9 cellular contexts compared by ENCODE assay signal in genomic region chr1:202952818-202953217, GRCh38. TPM values are rescaled to one million over a fixed set of nuclear protein-coding genes. Genes with fewer than 3 reads are reported as not detected.
DNase-seq lines count a peak whose midpoint lies in the region; ATAC-seq and TF ChIP-seq lines count a peak whose summit lies in the region.
"Had no signal": no experiment of that assay in that cellular context is flagged by ENCODE, and none has a peak within 500 bp of the region (broad histone marks: within the 10 kb centered on the region; RNA-seq: fewer than 3 reads in every experiment).

No MANE protein-coding gene starts in this region.

- intact Hi-C loops in natural killer cell (cut with micrococcal nuclease): no loop called here

- no peak for TF ChIP-seq POLR2A in erythroblast (IDR thresholded peaks at IDR 0.05; ENCODE audit: low read length)

- H3K27me3 Mint-ChIP-seq in natural killer cell (ENCODE audit: low read depth in 2 of 2): no peaks in the 10 kb centered on the region
- no peaks in the 10 kb centered on the region for H3K27me3 Mint-ChIP-seq in stimulated activated memory B cell treated with anti-CD40 and anti-IgM and Interleukin-4, amounts not matched to agents 10 μg/mL and 1 μg/mL and 100 μg/mL, for 72 hours

- H3K9me3 Mint-ChIP-seq in natural killer cell: no peaks in the 10 kb centered on the region
- H3K9me3 Mint-ChIP-seq in stimulated activated memory B cell treated with anti-CD40 and anti-IgM and Interleukin-4, amounts not matched to agents 10 μg/mL and 1 μg/mL and 100 μg/mL, for 72 hours: no peaks in the 10 kb centered on the region

- no peak overlapping the region for H3K4me3 Mint-ChIP-seq in natural killer cell
- H3K4me3 Mint-ChIP-seq in stimulated activated memory B cell treated with anti-CD40 and anti-IgM and Interleukin-4, amounts not matched to agents 10 μg/mL and 1 μg/mL and 100 μg/mL, for 72 hours: no peak overlapping the region

- peak; percentile 11 for DNase-seq in Daoy (ENCODE audit: low read depth)
- peak; percentile 99 for DNase-seq in SIG-M5 treated with dmso at 0.1 percent for 504 hours (lab: John Stamatoyannopoulos, UW; ENCODE audit: unreplicated experiment)
- peak; percentile 26 to 54 for DNase-seq in erythroblast (lab: John Stamatoyannopoulos, UW)
- DNase-seq in natural killer cell: no peak
- DNase-seq in HuH-7.5 (ENCODE audit: low spot score): no peak
- no peak for DNase-seq in SK-N-DZ (ENCODE audit: low spot score)
- no peak for DNase-seq in activated CD4-positive, alpha-beta T cell treated with anti-CD3 and anti-CD28 coated beads, Interleukin-2, amount 50 U/mL, for 48 hours
- DNase-seq: stimulated activated CD4-positive, alpha-beta T cell treated with anti-CD3 and anti-CD28 coated beads, Interleukin-4, amount 100 ng/mL, for 4 hours had no signal

- peak; percentile 24 to 65 (median 30) for ATAC-seq in natural killer cell
- no peak for ATAC-seq in stimulated activated memory B cell treated with anti-CD40 and anti-IgM and Interleukin-4, amounts not matched to agents 10 μg/mL and 1 μg/mL and 100 μg/mL, for 72 hours

- H3K36me3 Mint-ChIP-seq in natural killer cell: peaks cover 9% of the 10 kb centered on the region
- H3K36me3 Mint-ChIP-seq in stimulated activated memory B cell treated with anti-CD40 and anti-IgM and Interleukin-4, amounts not matched to agents 10 μg/mL and 1 μg/mL and 100 μg/mL, for 72 hours: peaks cover 20% of the 10 kb centered on the region

- peak overlapping the region in 1 of 2 donors; percentile 53 for H3K27ac Mint-ChIP-seq in natural killer cell
- H3K27ac Mint-ChIP-seq in stimulated activated memory B cell treated with anti-CD40 and anti-IgM and Interleukin-4, amounts not matched to agents 10 μg/mL and 1 μg/mL and 100 μg/mL, for 72 hours: no peak overlapping the region

- TF ChIP-seq CTCF in natural killer cell (IDR thresholded peaks at IDR 0.05): no peak

- peaks cover 23 to 51% of the 10 kb centered on the region in 2 donors for H3K4me1 Mint-ChIP-seq in natural killer cell
- H3K4me1 Mint-ChIP-seq in stimulated activated memory B cell treated with anti-CD40 and anti-IgM and Interleukin-4, amounts not matched to agents 10 μg/mL and 1 μg/mL and 100 μg/mL, for 72 hours: peaks cover 36% of the 10 kb centered on the region

RNA-seq across cellular contexts. Expression of gene ADIPOR1, which starts 5.3 kb away (rescaled TPM):
- 86.9 and 114 TPM in 2 replicates for total RNA-seq in Daoy (2014; rRNA removed; shearing (Covaris generic))
- 10 to 100 TPM; 61.9 to 81.7 (median 80.6) TPM for total RNA-seq in natural killer cell
- polyA plus RNA-seq in SK-N-DZ (2014; cell fraction: cytosol; rRNA removed): 64.8 and 66.4 TPM in 2 replicates
- polyA plus RNA-seq in SK-N-DZ (2014; cell fraction: nucleus; rRNA removed): 34.2 and 46.6 TPM in 2 replicates

RNA-seq across cellular contexts. Expression of gene CYB5R1, which starts 14.2 kb away (rescaled TPM):
- total RNA-seq in Daoy (2014; rRNA removed; shearing (Covaris generic)): 21.6 and 30.0 TPM in 2 replicates
- 10 to 100 TPM; 27.5 to 36.6 (median 27.7) TPM for total RNA-seq in natural killer cell
- polyA plus RNA-seq in SK-N-DZ (2014; cell fraction: cytosol; rRNA removed): 22.5 and 28.9 TPM in 2 replicates
- 36.9 and 43.6 TPM in 2 replicates for polyA plus RNA-seq in SK-N-DZ (2014; cell fraction: nucleus; rRNA removed)

RNA-seq across cellular contexts. Expression of gene KLHL12, which starts 25.8 kb away (rescaled TPM):
- total RNA-seq in Daoy (2014; rRNA removed; shearing (Covaris generic)): 22.4 and 34.8 TPM in 2 replicates
- 10 to 100 TPM; 19.2 to 23.2 (median 22.6) TPM for total RNA-seq in natural killer cell
- polyA plus RNA-seq in SK-N-DZ (2014; cell fraction: cytosol; rRNA removed): 27.6 and 28.9 TPM in 2 replicates
- 34.4 and 38.4 TPM in 2 replicates for polyA plus RNA-seq in SK-N-DZ (2014; cell fraction: nucleus; rRNA removed)

RNA-seq across cellular contexts. Expression of gene TMEM183A, which starts 54.4 kb away (rescaled TPM):
- 94.8 and 121 TPM in 2 replicates for total RNA-seq in Daoy (2014; rRNA removed; shearing (Covaris generic))
- total RNA-seq in natural killer cell: 100 to 1,000 TPM; 127 to 147 (median 143) TPM
- 82.7 and 88.3 TPM in 2 replicates for polyA plus RNA-seq in SK-N-DZ (2014; cell fraction: cytosol; rRNA removed)
- polyA plus RNA-seq in SK-N-DZ (2014; cell fraction: nucleus; rRNA removed): 97.1 and 135 TPM in 2 replicates

Comparison
In these comparisons a context has a peak if more than half of its experiments do, and no peak if none do; other contexts are left out.
1. DNase-seq: peak in Daoy (single experiment), SIG-M5 treated with dmso at 0.1 percent for 504 hours (single experiment) and erythroblast (2 of 2); none in natural killer cell (single experiment), HuH-7.5 (single experiment), SK-N-DZ (single experiment) and activated CD4-positive, alpha-beta T cell treated with anti-CD3 and anti-CD28 coated beads, Interleukin-2, amount 50 U/mL, for 48 hours (0 of 2).